18 cellular contexts compared by ENCODE assay signal in the genomic region with DNA sequence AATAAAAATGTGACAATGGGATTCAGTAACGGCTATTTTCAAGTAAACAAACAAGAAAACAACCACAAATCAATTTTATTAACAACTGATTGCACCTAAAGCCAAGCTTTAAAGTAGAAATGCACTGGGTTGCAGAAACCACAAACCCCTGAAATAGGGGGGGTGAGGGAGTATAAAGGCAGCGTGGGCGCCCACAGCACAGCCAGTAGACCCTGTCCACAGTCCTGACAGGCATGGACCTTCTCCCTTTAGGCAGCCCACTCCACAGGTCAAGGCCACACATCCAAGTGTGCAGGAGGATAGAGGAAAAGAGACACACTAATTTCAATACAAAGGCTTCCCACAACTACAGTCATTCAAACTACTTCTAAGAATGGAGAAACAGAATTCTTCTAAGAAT. TPM values are rescaled to one million over a fixed set of nuclear protein-coding genes. Genes with fewer than 3 reads are reported as not detected.
DNase-seq lines count a peak whose midpoint lies in the region; ATAC-seq and TF ChIP-seq lines count a peak whose summit lies in the region.
"Had no signal": no experiment of that assay in that cellular context is flagged by ENCODE, and none has a peak within 500 bp of the region (broad histone marks: within the 10 kb centered on the region; RNA-seq: fewer than 3 reads in every experiment).

No MANE protein-coding gene starts in this region.

- H4K20me1 ChIP-seq in SK-N-SH (ENCODE audit: insufficient read depth): peaks cover 71% of the 10 kb centered on the region

- peaks cover 23 to 56% of the 10 kb centered on the region in 2 experiments for H3K4me1 ChIP-seq in SK-N-SH (ENCODE audit: control insufficient read depth in 1 of 2, insufficient read depth in 2 of 2, low read depth in 1 of 2, low read length in 1 of 2)

- H3K27me3 ChIP-seq in SK-N-SH (ENCODE audit: insufficient read depth): no peaks in the 10 kb centered on the region
- H3K27me3 ChIP-seq: gastrocnemius medialis, tibial nerve had no signal

- H2AFZ ChIP-seq in SK-N-SH (ENCODE audit: low read depth): no peak overlapping the region

- H3K9me3 ChIP-seq in SK-N-SH: no peaks in the 10 kb centered on the region
- H3K9me3 ChIP-seq: gastrocnemius medialis, tibial nerve had no signal

- H3K36me3 Mint-ChIP-seq in HFFc6 (ENCODE audit: low read depth): peaks cover 18% of the 10 kb centered on the region
- H3K36me3 Mint-ChIP-seq in activated T-helper 17 cell treated with anti-CD3 and anti-CD28 coated beads, Interleukin-2, amount 50 U/mL, for 72 hours (ENCODE audit: low read depth): peaks cover 79% of the 10 kb centered on the region
- peaks cover 15% of the 10 kb centered on the region for H3K36me3 Mint-ChIP-seq in nephron (ENCODE audit: low read depth)

- no peak overlapping the region for H3K4me2 ChIP-seq in SK-N-SH

- H3K9me3 Mint-ChIP-seq in HFFc6: no peaks in the 10 kb centered on the region
- no peaks in the 10 kb centered on the region for H3K9me3 Mint-ChIP-seq in activated T-helper 17 cell treated with anti-CD3 and anti-CD28 coated beads, Interleukin-2, amount 50 U/mL, for 72 hours
- no peaks in the 10 kb centered on the region for H3K9me3 Mint-ChIP-seq in nephron

- H3K27ac Mint-ChIP-seq in HFFc6 (peak overlapping the region; percentile 57; the same call in 1 of the 2 replicates), nephron (peak overlapping the region in 2 of 3 experiments; percentile 1 to 19)
- peak overlapping the region; percentile 95 for H3K27ac Mint-ChIP-seq in activated T-helper 17 cell treated with anti-CD3 and anti-CD28 coated beads, Interleukin-2, amount 50 U/mL, for 72 hours

- peaks cover 85% of the 10 kb centered on the region for H3K79me2 ChIP-seq in SK-N-SH (ENCODE audit: insufficient read depth)

- no peak overlapping the region for H3K9ac ChIP-seq in SK-N-SH

- H3K36me3 ChIP-seq in SK-N-SH (replicated peaks in 1 of 2; ENCODE audit: control insufficient read depth in 1 of 2, insufficient read depth in 2 of 2, low read length in 1 of 2): no peaks in the 10 kb centered on the region
- H3K36me3 ChIP-seq: gastrocnemius medialis, tibial nerve had no signal

- POLR2A ChIA-PET in SK-N-SH (lab: Yijun Ruan, JAX): no interaction called here

- peaks cover 23% of the 10 kb centered on the region for H3F3A ChIP-seq in SK-N-SH (replicated peaks; ENCODE audit: insufficient read depth)

- H3K27ac ChIP-seq in SK-N-SH (ENCODE audit: low read depth in 2 of 2, low read length in 1 of 2): peak overlapping the region; percentile 14 to 69; a peak in 3 of 4 replicates
- H3K27ac ChIP-seq: gastrocnemius medialis, tibial nerve had no signal

- no peak overlapping the region for H3K4me3 ChIP-seq in SK-N-SH (ENCODE audit: low read depth in 2 of 2, low read length in 1 of 2)
- H3K4me3 ChIP-seq: gastrocnemius medialis, tibial nerve had no signal

- 82% methylated on average over 1 of the region's 3 CpGs for WGBS in SK-N-SH (ENCODE audit: low lambda C conversion rate)

- no peak for TF ChIP-seq EP300 in SK-N-SH (IDR thresholded peaks at IDR 0.05; ENCODE audit: borderline replicate concordance in 1 of 2, low read depth in 1 of 2, low read length in 1 of 2)

- no peak for ATAC-seq in SK-N-SH treated with all-trans-retinoic acid at 6 μM for 48 hours
- ATAC-seq in activated T-helper 17 cell treated with anti-CD3 and anti-CD28 coated beads, Interleukin-2, amount 50 U/mL, for 72 hours (replicated peaks): peak; percentile 8
- ATAC-seq in GM21526 (IDR thresholded peaks at IDR 0.05; ENCODE audit: low FRiP score, unreplicated experiment): no peak
- ATAC-seq: gastrocnemius medialis, left ventricle myocardium superior had no signal

- DNase-seq in SK-N-SH (no peak), HFFc6 (no peak), NCI-H510A (lab: John Stamatoyannopoulos, UW) (no peak), dermis blood vessel endothelial cell (no peak)
- DNase-seq: 8988T; activated CD8-positive, alpha-beta memory T cell treated with anti-CD3 and anti-CD28 coated beads, Interleukin-2, amount 50 U/mL, for 4 hours; anterior cingulate cortex; DMS79 treated with DMSO at 0.1 percent for 48 hours; gastrocnemius medialis; left ventricle myocardium superior; NCI-H1048; NCI-H69; posterior cingulate gyrus had no signal

- H3K9me2 ChIP-seq in SK-N-SH: no peaks in the 10 kb centered on the region

- TF ChIP-seq CTCF in SK-N-SH (IDR thresholded peaks at IDR 0.05) (no peak), HFFc6 (IDR thresholded peaks at IDR 0.05) (no peak), nephron (IDR thresholded peaks at IDR 0.05; ENCODE audit: unreplicated experiment in 3 of 3) (no peak)

- CTCF ChIA-PET in SK-N-SH (lab: Yijun Ruan, JAX): no interaction called here

- H3K27me3 Mint-ChIP-seq in HFFc6 (ENCODE audit: insufficient read depth): peaks cover 2% of the 10 kb centered on the region; the same call in 1 of the 2 replicates
- no peaks in the 10 kb centered on the region for H3K27me3 Mint-ChIP-seq in activated T-helper 17 cell treated with anti-CD3 and anti-CD28 coated beads, Interleukin-2, amount 50 U/mL, for 72 hours
- no peaks in the 10 kb centered on the region for H3K27me3 Mint-ChIP-seq in nephron (ENCODE audit: low read depth)

- H3K4me3 Mint-ChIP-seq in HFFc6: peak overlapping the region; percentile 13; the same call in 1 of the 2 replicates
- peak overlapping the region; percentile 73 for H3K4me3 Mint-ChIP-seq in activated T-helper 17 cell treated with anti-CD3 and anti-CD28 coated beads, Interleukin-2, amount 50 U/mL, for 72 hours
- no peak overlapping the region for H3K4me3 Mint-ChIP-seq in nephron

- peaks cover 96% of the 10 kb centered on the region for H3K4me1 Mint-ChIP-seq in HFFc6 (ENCODE audit: low read depth)
- H3K4me1 Mint-ChIP-seq in activated T-helper 17 cell treated with anti-CD3 and anti-CD28 coated beads, Interleukin-2, amount 50 U/mL, for 72 hours: peaks cover 62% of the 10 kb centered on the region
- H3K4me1 Mint-ChIP-seq in nephron: peaks cover 79% of the 10 kb centered on the region

- no peak for TF ChIP-seq RAD21 in SK-N-SH (IDR thresholded peaks at IDR 0.05; ENCODE audit: low read length)

TF ChIP-seq in SK-N-SH, 30 proteins besides CTCF, POLR2A, EP300 and RAD21:
- no peak for TF ChIP-seq TEAD4 (IDR thresholded peaks at IDR 0.05; ENCODE audit: borderline replicate concordance, insufficient read depth)
- TF ChIP-seq REST (IDR thresholded peaks at IDR 0.05; ENCODE audit: low read depth, low read length): peak; percentile 78

TF ChIP-seq in SK-N-SH treated with all-trans-retinoic acid at 6 μM for 48 hours, 23 proteins besides CTCF, POLR2A, EP300 and RAD21 (continues in another document):
- TF ChIP-seq, protein P1, sequence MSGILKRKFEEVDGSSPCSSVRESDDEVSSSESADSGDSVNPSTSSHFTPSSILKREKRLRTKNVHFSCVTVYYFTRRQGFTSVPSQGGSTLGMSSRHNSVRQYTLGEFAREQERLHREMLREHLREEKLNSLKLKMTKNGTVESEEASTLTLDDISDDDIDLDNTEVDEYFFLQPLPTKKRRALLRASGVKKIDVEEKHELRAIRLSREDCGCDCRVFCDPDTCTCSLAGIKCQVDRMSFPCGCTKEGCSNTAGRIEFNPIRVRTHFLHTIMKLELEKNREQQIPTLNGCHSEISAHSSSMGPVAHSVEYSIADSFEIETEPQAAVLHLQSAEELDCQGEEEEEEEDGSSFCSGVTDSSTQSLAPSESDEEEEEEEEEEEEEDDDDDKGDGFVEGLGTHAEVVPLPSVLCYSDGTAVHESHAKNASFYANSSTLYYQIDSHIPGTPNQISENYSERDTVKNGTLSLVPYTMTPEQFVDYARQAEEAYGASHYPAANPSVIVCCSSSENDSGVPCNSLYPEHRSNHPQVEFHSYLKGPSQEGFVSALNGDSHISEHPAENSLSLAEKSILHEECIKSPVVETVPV (CRISPR knock-in tag; IDR thresholded peaks at IDR 0.05): no peak
- no peak for TF ChIP-seq RARB (CRISPR knock-in tag; IDR thresholded peaks at IDR 0.05)
- TF ChIP-seq PPARA (CRISPR knock-in tag; IDR thresholded peaks at IDR 0.05; ENCODE audit: borderline replicate concordance): no peak
- TF ChIP-seq CSDC2 (CRISPR knock-in tag; IDR thresholded peaks at IDR 0.05): no peak
- no peak for TF ChIP-seq POU6F1 (CRISPR knock-in tag; IDR thresholded peaks at IDR 0.05; ENCODE audit: borderline replicate concordance, low read depth)
- no peak for TF ChIP-seq ARNTL (CRISPR knock-in tag; IDR thresholded peaks at IDR 0.05; ENCODE audit: borderline replicate concordance, low read depth)
- no peak for TF ChIP-seq ZNF8 (CRISPR knock-in tag; IDR thresholded peaks at IDR 0.05)
- no peak for TF ChIP-seq BACH2 (CRISPR knock-in tag; IDR thresholded peaks at IDR 0.05; ENCODE audit: borderline replicate concordance)
- TF ChIP-seq, protein P2, sequence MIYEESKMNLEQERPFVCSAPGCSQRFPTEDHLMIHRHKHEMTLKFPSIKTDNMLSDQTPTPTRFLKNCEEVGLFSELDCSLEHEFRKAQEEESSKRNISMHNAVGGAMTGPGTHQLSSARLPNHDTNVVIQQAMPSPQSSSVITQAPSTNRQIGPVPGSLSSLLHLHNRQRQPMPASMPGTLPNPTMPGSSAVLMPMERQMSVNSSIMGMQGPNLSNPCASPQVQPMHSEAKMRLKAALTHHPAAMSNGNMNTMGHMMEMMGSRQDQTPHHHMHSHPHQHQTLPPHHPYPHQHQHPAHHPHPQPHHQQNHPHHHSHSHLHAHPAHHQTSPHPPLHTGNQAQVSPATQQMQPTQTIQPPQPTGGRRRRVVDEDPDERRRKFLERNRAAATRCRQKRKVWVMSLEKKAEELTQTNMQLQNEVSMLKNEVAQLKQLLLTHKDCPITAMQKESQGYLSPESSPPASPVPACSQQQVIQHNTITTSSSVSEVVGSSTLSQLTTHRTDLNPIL (CRISPR knock-in tag; IDR thresholded peaks at IDR 0.05; ENCODE audit: low read depth): no peak

RNA-seq across cellular contexts. Expression of gene CHSY1, which starts 48.8 kb away (rescaled TPM):
- 15.7 and 17.4 TPM in 2 replicates for polyA plus RNA-seq in SK-N-SH (2012; rRNA removed)
- polyA plus RNA-seq in SK-N-SH (2012; cell fraction: cytosol; rRNA removed): 21.1 and 21.5 TPM in 2 replicates
- polyA plus RNA-seq in SK-N-SH (2012; cell fraction: nucleus; rRNA removed): 6.0 and 10.5 TPM in 2 replicates
- total RNA-seq in HFFc6 (2021; fragmentation: NEBNext Ultra II Directional; extraction: Animal tissue kit (Norgen Biotek cat#: 25700)): 10 to 100 TPM; 29.2 to 44.2 (median 40.0) TPM
- 100 to 1,000 TPM in 1 of 2 donors, 10 to 100 TPM in 1; 47.4 to 114 TPM for total RNA-seq in activated T-helper 17 cell treated with anti-CD3 and anti-CD28 coated beads, Interleukin-2, amount 50 U/mL, for 72 hours
- 47.7 and 49.0 TPM in 2 replicates for total RNA-seq in dermis blood vessel endothelial cell

Comparison
In these comparisons a context has a peak if more than half of its experiments do, and no peak if none do; other contexts are left out.
1. H3K27ac Mint-ChIP-seq: peak in every context shown above with its lines; median percentile 95 in activated T-helper 17 cell treated with anti-CD3 and anti-CD28 coated beads, Interleukin-2, amount 50 U/mL, for 72 hours; 57 in HFFc6; 10 in nephron.
2. H3K4me3 Mint-ChIP-seq: peak in HFFc6 (single experiment) and activated T-helper 17 cell treated with anti-CD3 and anti-CD28 coated beads, Interleukin-2, amount 50 U/mL, for 72 hours (single experiment); none in nephron (0 of 3).